In the genomic region with DNA sequence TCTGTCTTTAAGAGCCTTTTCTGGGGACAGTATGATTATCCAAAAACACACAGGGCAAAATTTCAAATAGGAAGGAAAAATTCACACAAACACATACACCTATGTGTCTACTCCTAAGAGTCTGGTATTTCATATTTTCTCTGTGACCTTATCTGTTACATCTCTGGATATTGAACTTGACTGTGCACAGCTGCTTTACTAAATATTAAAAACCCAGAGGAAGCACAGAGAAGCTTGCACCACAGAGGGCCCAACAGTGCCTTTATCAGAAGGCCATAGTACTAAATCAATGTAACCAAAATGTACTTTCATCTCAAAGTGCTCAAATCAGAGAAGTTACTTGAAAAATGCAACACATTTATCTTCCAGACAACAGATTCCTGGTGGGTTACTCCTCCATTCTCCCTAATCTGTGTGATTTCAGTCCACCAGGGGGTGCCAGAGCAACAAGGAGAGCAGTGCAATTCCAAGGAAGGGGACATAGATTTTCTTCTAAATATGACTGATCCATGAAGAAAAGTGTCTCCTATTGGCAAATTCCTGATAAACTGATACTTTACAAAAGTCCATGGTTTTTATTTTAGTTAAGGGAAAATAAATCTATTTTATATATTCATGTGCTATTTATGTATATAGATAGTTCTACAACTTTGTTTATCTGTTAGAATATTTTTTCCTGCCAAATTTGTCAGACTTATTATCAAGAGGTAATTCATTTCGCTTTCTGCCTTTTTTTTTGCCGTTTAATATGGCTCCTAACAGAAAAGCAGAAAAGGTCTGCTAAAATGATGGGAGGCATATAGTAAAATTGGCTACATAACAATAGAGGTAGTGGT, we compare ENCODE assay signal across 8 cellular contexts.
A peak's percentile ranks its signal among the peaks of the same experiment; 100 is the strongest.
DNase-seq lines count a peak whose midpoint lies in the region; ATAC-seq and TF ChIP-seq lines count a peak whose summit lies in the region.

No MANE protein-coding gene starts in this region.

- ATAC-seq in GM19455 (IDR thresholded peaks at IDR 0.05; ENCODE audit: unreplicated experiment) (no peak), GM19397 (IDR thresholded peaks at IDR 0.05; ENCODE audit: unreplicated experiment) (no peak)

- no peaks in the 10 kb centered on the region; the same call in 1 of the 2 replicates for H3K9me3 Mint-ChIP-seq in HFFc6
- H3K9me3 Mint-ChIP-seq in brain = peaks cover 0 to 13% (median 0%) of the 10 kb centered on the region in 5 experiments

- TF ChIP-seq CTCF in HFFc6 (IDR thresholded peaks at IDR 0.05) (peak; percentile 87), brain (conservative IDR thresholded peaks at IDR 0.05) (peak; percentile 82 to 95)

- H3K36me3 Mint-ChIP-seq in HFFc6 (ENCODE audit: low read depth) (no peaks in the 10 kb centered on the region), brain (no peaks in the 10 kb centered on the region)

- DNase-seq in Caki2 (ENCODE audit: low read depth) = peak; percentile 57
- DNase-seq in HFFc6 = peak; percentile 18
- DNase-seq in NCI-H69 (lab: John Stamatoyannopoulos, UW) = peak; percentile 80
- peak; percentile 54 for DNase-seq in iris pigment epithelial cell (ENCODE audit: low read depth)
- peak; percentile 2 for DNase-seq in stimulated activated CD4-positive, alpha-beta T cell treated with anti-CD3 and anti-CD28 coated beads, Interleukin-1b, Interleukin-23, amount 100 ng/mL, for 48 hours

- H3K27me3 Mint-ChIP-seq in HFFc6 (ENCODE audit: insufficient read depth) (no peaks in the 10 kb centered on the region), brain (peaks cover 4% of the 10 kb centered on the region)

- peaks cover 23% of the 10 kb centered on the region; the same call in 1 of the 2 replicates for H3K4me1 Mint-ChIP-seq in HFFc6 (ENCODE audit: low read depth)
- peaks cover 27% of the 10 kb centered on the region for H3K4me1 Mint-ChIP-seq in brain

- in situ Hi-C loops in Caki2 (cut with HindIII; ENCODE audit: low pct_unique_long_range_greater_than_20kb, low sequenced_read_pairs) = no loop called here

- H3K27ac Mint-ChIP-seq in HFFc6 (no peak overlapping the region), brain (peak overlapping the region in 3 of 5 experiments; percentile 23 to 75 (median 50))

- H3K4me3 Mint-ChIP-seq in HFFc6 (no peak overlapping the region), brain (no peak overlapping the region)

Comparison
In these comparisons a context has a peak if more than half of its experiments do, and no peak if none do; other contexts are left out.
1. DNase-seq: peak in every context shown above with its lines; median percentile 80 in NCI-H69; 57 in Caki2; 54 in iris pigment epithelial cell; 18 in HFFc6; 2 in stimulated activated CD4-positive, alpha-beta T cell treated with anti-CD3 and anti-CD28 coated beads, Interleukin-1b, Interleukin-23, amount 100 ng/mL, for 48 hours.